14 cellular contexts compared by ENCODE assay signal in genomic region chr20:57686931-57687652, GRCh38. TPM values are rescaled to one million over a fixed set of nuclear protein-coding genes. Genes with fewer than 3 reads are reported as not detected.
DNase-seq lines count a peak whose midpoint lies in the region; ATAC-seq and TF ChIP-seq lines count a peak whose summit lies in the region.
"Had no signal": no experiment of that assay in that cellular context is flagged by ENCODE, and none has a peak within 500 bp of the region (broad histone marks: within the 10 kb centered on the region; RNA-seq: fewer than 3 reads in every experiment).

No MANE protein-coding gene starts in this region.

- H3K36me3 ChIP-seq in upper lobe of right lung = no peaks in the 10 kb centered on the region
- no peaks in the 10 kb centered on the region for H3K36me3 ChIP-seq in HAP-1 (replicated peaks)
- H3K36me3 ChIP-seq: upper lobe of left lung had no signal

- TF ChIP-seq CTCF in MCF 10A (IDR thresholded peaks at IDR 0.05; ENCODE audit: unreplicated experiment) (no peak), upper lobe of right lung (IDR thresholded peaks at IDR 0.05) (no peak)

- no peak overlapping the region for H3K4me3 ChIP-seq in upper lobe of right lung
- no peak overlapping the region for H3K4me3 ChIP-seq in HAP-1
- H3K4me3 ChIP-seq: upper lobe of left lung had no signal

- POLR2A ChIA-PET in MCF 10A (lab: Yijun Ruan, JAX) = interaction anchor here (0.6 to 1.1 kb wide), 8 partner anchors 11 to 380 kb away, joined by 3 to 12 read pairs (median 4); no protein-coding TSS in a partner anchor

- H3K4me1 ChIP-seq in upper lobe of right lung (peaks cover 10% of the 10 kb centered on the region), HAP-1 (no peaks in the 10 kb centered on the region)

- no peaks in the 10 kb centered on the region for H3K36me3 Mint-ChIP-seq in activated T-cell treated with anti-CD3 and anti-CD28 coated beads, Interleukin-2, amount 50 U/mL, for 72 hours (ENCODE audit: insufficient read depth in 2 of 2)
- peaks cover 11% of the 10 kb centered on the region for H3K36me3 Mint-ChIP-seq in MCF 10A (ENCODE audit: insufficient read depth, unreplicated experiment)
- peaks cover 3% of the 10 kb centered on the region for H3K36me3 Mint-ChIP-seq in memory B cell
- H3K36me3 Mint-ChIP-seq: activated naive CD8-positive, alpha-beta T cell treated with anti-CD3 and anti-CD28 coated beads, Interleukin-2, amount 10 ng/mL, durations not matched to agents 7 days and 5 days; CD8-positive, alpha-beta memory T cell had no signal

- no peak overlapping the region for H3K4me3 Mint-ChIP-seq in activated T-cell treated with anti-CD3 and anti-CD28 coated beads, Interleukin-2, amount 50 U/mL, for 72 hours
- H3K4me3 Mint-ChIP-seq in MCF 10A (ENCODE audit: unreplicated experiment) (peak overlapping the region; percentile 58), memory B cell (peak overlapping the region; percentile 48)
- H3K4me3 Mint-ChIP-seq: activated naive CD8-positive, alpha-beta T cell treated with anti-CD3 and anti-CD28 coated beads, Interleukin-2, amount 10 ng/mL, durations not matched to agents 7 days and 5 days; CD8-positive, alpha-beta memory T cell had no signal

- no peak overlapping the region for H3K27ac ChIP-seq in upper lobe of right lung
- H3K27ac ChIP-seq: upper lobe of left lung had no signal

- peak; percentile 36 for ATAC-seq in activated T-cell treated with anti-CD3 and anti-CD28 coated beads, Interleukin-2, amount 50 U/mL, for 72 hours (replicated peaks in 1 of 2)
- ATAC-seq in memory B cell (ENCODE audit: low read depth) (peak; percentile 39), upper lobe of right lung (peak; percentile 9), HG02623 (IDR thresholded peaks at IDR 0.05; ENCODE audit: unreplicated experiment) (no peak)

- in situ Hi-C loops in HAP-1 (cut with MboI; ENCODE audit: low sequenced_read_pairs) = no loop called here

- H3K27me3 Mint-ChIP-seq in activated T-cell treated with anti-CD3 and anti-CD28 coated beads, Interleukin-2, amount 50 U/mL, for 72 hours (ENCODE audit: low read depth) = no peaks in the 10 kb centered on the region
- H3K27me3 Mint-ChIP-seq in MCF 10A (ENCODE audit: insufficient read depth, unreplicated experiment) (no peaks in the 10 kb centered on the region), memory B cell (no peaks in the 10 kb centered on the region)
- H3K27me3 Mint-ChIP-seq: activated naive CD8-positive, alpha-beta T cell treated with anti-CD3 and anti-CD28 coated beads, Interleukin-2, amount 10 ng/mL, durations not matched to agents 7 days and 5 days had no signal

- H3K27me3 ChIP-seq in upper lobe of right lung (no peaks in the 10 kb centered on the region), HAP-1 (ENCODE audit: low read depth) (no peaks in the 10 kb centered on the region)
- H3K27me3 ChIP-seq: upper lobe of left lung had no signal

- H3K9me3 Mint-ChIP-seq in activated T-cell treated with anti-CD3 and anti-CD28 coated beads, Interleukin-2, amount 50 U/mL, for 72 hours = no peaks in the 10 kb centered on the region
- H3K9me3 Mint-ChIP-seq in MCF 10A (ENCODE audit: unreplicated experiment) (no peaks in the 10 kb centered on the region), memory B cell (no peaks in the 10 kb centered on the region)
- H3K9me3 Mint-ChIP-seq: activated naive CD8-positive, alpha-beta T cell treated with anti-CD3 and anti-CD28 coated beads, Interleukin-2, amount 10 ng/mL, durations not matched to agents 7 days and 5 days; CD8-positive, alpha-beta memory T cell had no signal

- no peak overlapping the region for H3K27ac Mint-ChIP-seq in activated T-cell treated with anti-CD3 and anti-CD28 coated beads, Interleukin-2, amount 50 U/mL, for 72 hours
- H3K27ac Mint-ChIP-seq in MCF 10A (ENCODE audit: low read depth, unreplicated experiment) (peak overlapping the region; percentile 86), memory B cell (no peak overlapping the region)
- H3K27ac Mint-ChIP-seq: activated naive CD8-positive, alpha-beta T cell treated with anti-CD3 and anti-CD28 coated beads, Interleukin-2, amount 10 ng/mL, durations not matched to agents 7 days and 5 days had no signal

- CTCF ChIA-PET in MCF 10A (lab: Yijun Ruan, JAX) = interaction anchor here (0.5 to 1.4 kb wide), 10 partner anchors 11 to 1368 kb away, joined by 3 to 6 read pairs (median 3); no protein-coding TSS in a partner anchor

- no peak for DNase-seq in activated T-cell treated with anti-CD3 and anti-CD28 coated beads, Interleukin-2, amount 50 U/mL, for 72 hours
- DNase-seq in activated T-cell treated with anti-CD3 and anti-CD28 coated beads, Interleukin-2, amount 50 U/mL, for 48 hours = no peak
- peak; percentile 66 for DNase-seq in MCF 10A (ENCODE audit: unreplicated experiment)
- DNase-seq in memory B cell (ENCODE audit: low spot score in 2 of 2) = no peak
- DNase-seq in upper lobe of right lung = no peak
- DNase-seq in stimulated activated naive CD4-positive, alpha-beta T cell (lab: John Stamatoyannopoulos, UW) = no peak
- no peak for DNase-seq in HAP-1 (ENCODE audit: low spot score in 2 of 2)
- DNase-seq: activated naive CD8-positive, alpha-beta T cell treated with anti-CD3 and anti-CD28 coated beads, Interleukin-2, amount 10 ng/mL, durations not matched to agents 7 days and 5 days; CD8-positive, alpha-beta memory T cell; NCI-H1105 treated with DMSO at 0.1 percent for 48 hours; NCI-H446; OCI-M1 had no signal

- H3K4me1 Mint-ChIP-seq in activated T-cell treated with anti-CD3 and anti-CD28 coated beads, Interleukin-2, amount 50 U/mL, for 72 hours (ENCODE audit: low read depth) = no peaks in the 10 kb centered on the region
- peaks cover 15% of the 10 kb centered on the region for H3K4me1 Mint-ChIP-seq in MCF 10A (ENCODE audit: insufficient read depth, unreplicated experiment)
- H3K4me1 Mint-ChIP-seq in memory B cell = peaks cover 50% of the 10 kb centered on the region

- BruUV-seq in MCF 10A (replicated peaks; lab: Mats Ljungman, UMichigan) = no TSS peak

- H3K9me3 ChIP-seq in upper lobe of right lung (no peaks in the 10 kb centered on the region), HAP-1 (no peaks in the 10 kb centered on the region)
- H3K9me3 ChIP-seq: upper lobe of left lung had no signal

- intact Hi-C loops in MCF 10A (cut with micrococcal nuclease) = no loop called here
- intact Hi-C loops in upper lobe of right lung (cut with DNase I) = no loop called here

RNA-seq across cellular contexts. Expression of gene PMEPA1, which starts 22.7 kb away (rescaled TPM):
- total RNA-seq in activated T-cell treated with anti-CD3 and anti-CD28 coated beads, Interleukin-2, amount 50 U/mL, for 72 hours = 1 to 10 TPM; 4.3 to 4.6 TPM
- total RNA-seq in MCF 10A (2022) (60.6 and 68.5 TPM in 2 replicates), upper lobe of right lung (49.1 TPM)

Comparison
In these comparisons a context has a peak if more than half of its experiments do, and no peak if none do; other contexts are left out.
1. H3K4me3 Mint-ChIP-seq: peak in MCF 10A (single experiment) and memory B cell (single experiment); none in activated T-cell treated with anti-CD3 and anti-CD28 coated beads, Interleukin-2, amount 50 U/mL, for 72 hours (0 of 2).